In genomic region chr1:51558375-51558924, GRCh38 we compare ENCODE assay signal across 10 cellular contexts. TPM values are rescaled to one million over a fixed set of nuclear protein-coding genes. Genes with fewer than 3 reads are reported as not detected.
DNase-seq lines count a peak whose midpoint lies in the region; ATAC-seq and TF ChIP-seq lines count a peak whose summit lies in the region.
"Had no signal": no experiment of that assay in that cellular context is flagged by ENCODE, and none has a peak within 500 bp of the region (broad histone marks: within the 10 kb centered on the region; RNA-seq: fewer than 3 reads in every experiment).

No MANE protein-coding gene starts in this region.

- dilution Hi-C loops in IMR-90 (cut with HindIII; ENCODE audit: low sequenced_read_pairs, unreplicated experiment), result no loop called here

- no peak overlapping the region for H4K91ac ChIP-seq in IMR-90 (ENCODE audit: insufficient read depth, low read depth, low read length)

- no peaks in the 10 kb centered on the region for H3K9me3 Mint-ChIP-seq in mesothelial cell of epicardium
- H3K9me3 Mint-ChIP-seq: activated CD4-positive, alpha-beta T cell treated with anti-CD3 and anti-CD28 coated beads, Interleukin-2, amount 10 ng/mL, durations not matched to agents 24 days and 14 days had no signal

- ATAC-seq in IMR-90 (ENCODE audit: low read depth), result peak; percentile 40
- ATAC-seq in GM21447 (IDR thresholded peaks at IDR 0.05; ENCODE audit: unreplicated experiment), result no peak
- no peak for ATAC-seq in HG02798 (IDR thresholded peaks at IDR 0.05; ENCODE audit: poor library complexity, unreplicated experiment)

- peaks cover 24% of the 10 kb centered on the region for H3K4me1 Mint-ChIP-seq in mesothelial cell of epicardium

- no peak for TF ChIP-seq CTCF in IMR-90 (conservative IDR thresholded peaks at IDR 0.05; ENCODE audit: low read depth, low read length)
- no peak for TF ChIP-seq CTCF in mesothelial cell of epicardium (IDR thresholded peaks at IDR 0.05; ENCODE audit: unreplicated experiment)
- TF ChIP-seq CTCF in GM20000 (IDR thresholded peaks at IDR 0.05; ENCODE audit: extremely low read depth, missing control alignments), result no peak

- H3K4me2 ChIP-seq in IMR-90 (ENCODE audit: low read depth, low read length), result no peak overlapping the region

- H2BK120ac ChIP-seq in IMR-90 (ENCODE audit: low read depth, low read length), result no peak overlapping the region

- no peak overlapping the region for H2BK20ac ChIP-seq in IMR-90 (ENCODE audit: low read depth, low read length)

- H3K36me3 ChIP-seq in IMR-90 (ENCODE audit: control insufficient read depth, insufficient read depth, low read length), result no peaks in the 10 kb centered on the region

- WGBS in IMR-90 (ENCODE audit: extremely low coverage in 2 of 2, insufficient read length in 1 of 2), 2 experiments, result no CpG with 5 or more reads among the region's 5 CpGs

- no peaks in the 10 kb centered on the region for H3K9me3 ChIP-seq in IMR-90 (ENCODE audit: control insufficient read depth, insufficient read depth, low read length)

- CTCF ChIA-PET in IMR-90 (lab: Yijun Ruan, JAX), result no interaction called here

- no peak overlapping the region for H3K4me3 ChIP-seq in IMR-90 (ENCODE audit: insufficient read depth, low read depth, low read length)

- no peak for TF ChIP-seq POLR2A in IMR-90 (IDR thresholded peaks at IDR 0.05; ENCODE audit: low read depth, low read length)

- H3K23ac ChIP-seq in IMR-90 (ENCODE audit: low read depth, low read length), result no peak overlapping the region

- H3K27me3 ChIP-seq in IMR-90 (ENCODE audit: control insufficient read depth, insufficient read depth, low read length), result no peaks in the 10 kb centered on the region

- no peak overlapping the region for H2BK5ac ChIP-seq in IMR-90 (ENCODE audit: low read depth, low read length, poor library complexity, severe bottlenecking)

- H3K79me1 ChIP-seq in IMR-90 (ENCODE audit: low read depth in 1 of 2, low read length in 2 of 2), result no peaks in the 10 kb centered on the region

- H3K9ac ChIP-seq in IMR-90 (ENCODE audit: low read depth, low read length), result no peak overlapping the region

- no peak overlapping the region for H4K5ac ChIP-seq in IMR-90 (ENCODE audit: low read depth, low read length)

- no peak overlapping the region for H3K4ac ChIP-seq in IMR-90 (ENCODE audit: low read depth, low read length)

- BruUV-seq in IMR-90 (replicated peaks; lab: Mats Ljungman, UMichigan), result no TSS peak

- H4K8ac ChIP-seq in IMR-90 (ENCODE audit: low read depth in 2 of 2, low read length in 2 of 2), result peak overlapping the region in 1 of 2 experiments; percentile 35; a peak in 1 of 4 replicates

- no peak overlapping the region for H3K14ac ChIP-seq in IMR-90 (replicated peaks; ENCODE audit: low read depth, low read length)

- H3K4me1 ChIP-seq in IMR-90 (ENCODE audit: control insufficient read depth, insufficient read depth, low read length), result peaks cover 3% of the 10 kb centered on the region

- no peak overlapping the region for H2AFZ ChIP-seq in IMR-90 (replicated peaks; ENCODE audit: low read length, poor library complexity)

- TF ChIP-seq RAD21 in IMR-90 (IDR thresholded peaks at IDR 0.05; ENCODE audit: low read length), result no peak

- no peak overlapping the region for H2BK15ac ChIP-seq in IMR-90 (ENCODE audit: low read depth, low read length)

- H3K27me3 Mint-ChIP-seq in mesothelial cell of epicardium (ENCODE audit: low read depth), result no peaks in the 10 kb centered on the region
- H3K27me3 Mint-ChIP-seq: activated CD4-positive, alpha-beta T cell treated with anti-CD3 and anti-CD28 coated beads, Interleukin-2, amount 10 ng/mL, durations not matched to agents 24 days and 14 days had no signal

- peak overlapping the region; percentile 84 for H3K27ac Mint-ChIP-seq in mesothelial cell of epicardium
- H3K27ac Mint-ChIP-seq: activated CD4-positive, alpha-beta T cell treated with anti-CD3 and anti-CD28 coated beads, Interleukin-2, amount 10 ng/mL, durations not matched to agents 24 days and 14 days had no signal

- no peaks in the 10 kb centered on the region for H4K20me1 ChIP-seq in IMR-90 (ENCODE audit: insufficient read depth, low read length)

- in situ Hi-C loops in IMR-90 (cut with MboI; ENCODE audit: low sequenced_read_pairs), result no loop called here

- H3K36me3 Mint-ChIP-seq in mesothelial cell of epicardium, result no peaks in the 10 kb centered on the region

- H2AK5ac ChIP-seq in IMR-90 (ENCODE audit: low read depth, low read length), result no peak overlapping the region

- POLR2A ChIA-PET in IMR-90 (lab: Charles Lee; ENCODE audit: unreplicated experiment), result no interaction called here

- H3K9me1 ChIP-seq in IMR-90 (ENCODE audit: insufficient read depth, low read length), result peaks cover 7% of the 10 kb centered on the region

- intact Hi-C loops in IMR-90 (cut with micrococcal nuclease), result no loop called here

- H3K27ac ChIP-seq in IMR-90 (ENCODE audit: insufficient read depth, low read length), result no peak overlapping the region

- no peak overlapping the region for H3K18ac ChIP-seq in IMR-90 (ENCODE audit: low read depth, low read length)

- H3K56ac ChIP-seq in IMR-90 (ENCODE audit: extremely low read depth, insufficient read depth, low read length), result no peak overlapping the region

- peak; percentile 92 for DNase-seq in ELR (ENCODE audit: low read depth)
- DNase-seq in IMR-90, result peak; percentile 47
- peak; percentile 51 for DNase-seq in astrocyte of the hippocampus (ENCODE audit: low read depth, low spot score)
- no peak for DNase-seq in mesothelial cell of epicardium (ENCODE audit: low spot score in 2 of 2, unreplicated experiment in 2 of 2)
- DNase-seq in GM20000 (ENCODE audit: low spot score), result no peak
- DNase-seq in NCI-H128 (lab: John Stamatoyannopoulos, UW; ENCODE audit: unreplicated experiment), result no peak
- DNase-seq: activated CD4-positive, alpha-beta T cell treated with anti-CD3 and anti-CD28 coated beads, Interleukin-2, amount 10 ng/mL, durations not matched to agents 24 days and 14 days; caudate nucleus had no signal

- H3K4me3 Mint-ChIP-seq in mesothelial cell of epicardium, result no peak overlapping the region
- H3K4me3 Mint-ChIP-seq: activated CD4-positive, alpha-beta T cell treated with anti-CD3 and anti-CD28 coated beads, Interleukin-2, amount 10 ng/mL, durations not matched to agents 24 days and 14 days had no signal

- H2AK9ac ChIP-seq in IMR-90 (replicated peaks; ENCODE audit: low read depth, low read length, poor library complexity), result peak overlapping the region; percentile 37

TF ChIP-seq in IMR-90, 13 proteins besides CTCF, POLR2A, EP300 and RAD21:
- TF ChIP-seq FOS (IDR thresholded peaks at IDR 0.05; ENCODE audit: low read depth, low read length) (no peak), SMC3 (IDR thresholded peaks at IDR 0.05; ENCODE audit: low read depth, low read length) (no peak), MAZ (IDR thresholded peaks at IDR 0.05; ENCODE audit: borderline replicate concordance, low read depth, low read length) (no peak), MAFK (IDR thresholded peaks at IDR 0.05; ENCODE audit: low read depth, low read length) (0 out of 2 replicates have a peak, but pooled peaks have one; percentile 1)

RNA-seq across cellular contexts. Expression of gene EPS15, which starts 39.4 kb away (rescaled TPM):
- 38.0 and 47.5 TPM in 2 replicates for total RNA-seq in IMR-90 (2012; rRNA removed)
- 13.4 and 17.6 TPM in 2 replicates for polyA plus RNA-seq in IMR-90 (2012; rRNA removed)
- polyA plus RNA-seq in IMR-90 (2012; cell fraction: cytosol; rRNA removed), result 3.2 and 4.7 TPM in 2 replicates
- 1.3 and 17.3 TPM in 2 replicates for polyA plus RNA-seq in IMR-90 (2012; cell fraction: nucleus; rRNA removed; ENCODE audit: low replicate concordance)
- 50.3 to 53.4 TPM (median 52.5 TPM) in 3 replicates for total RNA-seq in mesothelial cell of epicardium

RNA-seq across cellular contexts. Expression of gene OSBPL9, which starts 58.4 kb away (rescaled TPM):
- 98.9 and 127 TPM in 2 replicates for total RNA-seq in IMR-90 (2012; rRNA removed)
- polyA plus RNA-seq in IMR-90 (2012; rRNA removed), result 38.1 and 51.4 TPM in 2 replicates
- polyA plus RNA-seq in IMR-90 (2012; cell fraction: cytosol; rRNA removed), result 11.8 and 14.9 TPM in 2 replicates
- polyA plus RNA-seq in IMR-90 (2012; cell fraction: nucleus; rRNA removed; ENCODE audit: low replicate concordance), result 15.3 and 74.5 TPM in 2 replicates
- total RNA-seq in mesothelial cell of epicardium, result 99.9 to 103 TPM (median 101 TPM) in 3 replicates

Comparison
In these comparisons a context has a peak if more than half of its experiments do, and no peak if none do; other contexts are left out.
1. DNase-seq: peak in ELR (single experiment), IMR-90 (single experiment) and astrocyte of the hippocampus (single experiment); none in mesothelial cell of epicardium (0 of 2), GM20000 (single experiment) and NCI-H128 (single experiment).